18 cellular contexts compared by ENCODE assay signal in genomic region chr18:49581369-49581768, GRCh38. TPM values are rescaled to one million over a fixed set of nuclear protein-coding genes. Genes with fewer than 3 reads are reported as not detected.
DNase-seq lines count a peak whose midpoint lies in the region; ATAC-seq, FAIRE-seq and TF ChIP-seq lines count a peak whose summit lies in the region.
"Had no signal": no experiment of that assay in that cellular context is flagged by ENCODE, and none has a peak within 500 bp of the region (broad histone marks: within the 10 kb centered on the region; RNA-seq: fewer than 3 reads in every experiment).

No MANE protein-coding gene starts in this region.

- TF ChIP-seq RAD21 in GM12878 (IDR thresholded peaks at IDR 0.05; ENCODE audit: insufficient read depth, low read depth, low read length): no peak

- H3K9me3 ChIP-seq in GM12878 (replicated peaks; ENCODE audit: control insufficient read depth, insufficient read depth, low read length) (no peaks in the 10 kb centered on the region), gastroesophageal sphincter (no peaks in the 10 kb centered on the region)
- H3K9me3 ChIP-seq: BLaER1 had no signal

- TF ChIP-seq POLR2A in GM12878 (IDR thresholded peaks at IDR 0.05; ENCODE audit: low read depth, low read length) (no peak), gastroesophageal sphincter (IDR thresholded peaks at IDR 0.05) (no peak)

- no peaks in the 10 kb centered on the region for H3K36me3 Mint-ChIP-seq in activated CD4-positive, alpha-beta memory T cell treated with anti-CD3 and anti-CD28 coated beads, Interleukin-2, amount 10 ng/mL, durations not matched to agents 7 days and 5 days (ENCODE audit: low read depth)
- H3K36me3 Mint-ChIP-seq: CD8-positive, alpha-beta memory T cell had no signal

- RAD21 ChIA-PET in GM12878 (lab: Charles Lee; ENCODE audit: unreplicated experiment): no interaction called here

- H3K9me3 Mint-ChIP-seq in activated CD4-positive, alpha-beta memory T cell treated with anti-CD3 and anti-CD28 coated beads, Interleukin-2, amount 10 ng/mL, durations not matched to agents 7 days and 5 days: no peaks in the 10 kb centered on the region
- H3K9me3 Mint-ChIP-seq: CD8-positive, alpha-beta memory T cell had no signal

- ATAC-seq in GM12878: no peak; the same call in 2 of the 3 replicates
- no peak for ATAC-seq in gastroesophageal sphincter
- ATAC-seq in HG03025 (IDR thresholded peaks at IDR 0.05; ENCODE audit: low FRiP score, unreplicated experiment): no peak

- H3K4me1 ChIP-seq in GM12878 (ENCODE audit: control insufficient read depth, insufficient read depth, low read length) (no peaks in the 10 kb centered on the region), gastroesophageal sphincter (no peaks in the 10 kb centered on the region)
- H3K4me1 ChIP-seq: BLaER1 had no signal

- H3K36me3 ChIP-seq in GM12878 (ENCODE audit: control insufficient read depth in 2 of 2, insufficient read depth in 2 of 2, low read length in 1 of 2): no peaks in the 10 kb centered on the region
- no peaks in the 10 kb centered on the region for H3K36me3 ChIP-seq in gastroesophageal sphincter
- H3K36me3 ChIP-seq: BLaER1 had no signal

- in situ Hi-C loops in GM12878 (cut with MboI): no loop called here

- H3K4me3 Mint-ChIP-seq in activated CD4-positive, alpha-beta memory T cell treated with anti-CD3 and anti-CD28 coated beads, Interleukin-2, amount 10 ng/mL, durations not matched to agents 7 days and 5 days: no peak overlapping the region
- H3K4me3 Mint-ChIP-seq: CD8-positive, alpha-beta memory T cell had no signal

- WGBS in GM12878 (ENCODE audit: insufficient coverage, insufficient replicate concordance, low lambda C conversion rate, missing lambda C conversion rate): 18% methylated on average over 7 of the region's 7 CpGs
- 66 to 81% methylated on average over 6 of the region's 7 CpGs for WGBS in gastroesophageal sphincter (ENCODE audit: low coverage in 1 of 2), 2 donors

- H3K4me3 ChIP-seq in GM12878 (no peak overlapping the region), gastroesophageal sphincter (no peak overlapping the region)
- H3K4me3 ChIP-seq: BLaER1 had no signal

- SMC1A ChIA-PET in GM12878 (lab: Charles Lee; ENCODE audit: uncharacterized antibody, unreplicated experiment): no interaction called here

- H3K27ac Mint-ChIP-seq in activated CD4-positive, alpha-beta memory T cell treated with anti-CD3 and anti-CD28 coated beads, Interleukin-2, amount 10 ng/mL, durations not matched to agents 7 days and 5 days: no peak overlapping the region

- FAIRE-seq in GM12878 (lab: Jason Lieb, UNC): no peak
- FAIRE-seq: A204.1 had no signal

- no peak overlapping the region for H3K9ac ChIP-seq in GM12878 (ENCODE audit: control insufficient read depth, insufficient read depth, low read length)
- H3K9ac ChIP-seq: BLaER1 had no signal

- no peaks in the 10 kb centered on the region for H3K4me1 Mint-ChIP-seq in activated CD4-positive, alpha-beta memory T cell treated with anti-CD3 and anti-CD28 coated beads, Interleukin-2, amount 10 ng/mL, durations not matched to agents 7 days and 5 days
- H3K4me1 Mint-ChIP-seq: CD8-positive, alpha-beta memory T cell had no signal

- H2AFZ ChIP-seq in GM12878 (ENCODE audit: control insufficient read depth, low read depth, low read length): no peak overlapping the region

- no TSS peak for BruUV-seq in GM12878 (replicated peaks; lab: Mats Ljungman, UMichigan)

- H3K27me3 ChIP-seq in GM12878 (replicated peaks in 1 of 2; ENCODE audit: control insufficient read depth in 2 of 2, insufficient read depth in 2 of 2, low read length in 1 of 2) (peaks cover 2 to 4% of the 10 kb centered on the region in 2 experiments; a peak in 3 of 4 replicates), gastroesophageal sphincter (peaks cover 7% of the 10 kb centered on the region)
- H3K27me3 ChIP-seq: BLaER1 had no signal

- H3K4me2 ChIP-seq in GM12878 (ENCODE audit: control insufficient read depth, insufficient read depth): no peak overlapping the region
- H3K4me2 ChIP-seq: BLaER1 had no signal

- CTCF ChIA-PET in GM12878 (lab: Yijun Ruan, JAX): interaction anchor here (0.6 kb wide), 1 partner anchor 107 kb away, joined by 3 read pairs; no protein-coding TSS in a partner anchor
- CTCF ChIA-PET in activated CD4-positive, alpha-beta memory T cell treated with anti-CD3 and anti-CD28 coated beads, Interleukin-2, amount 10 ng/mL, durations not matched to agents 7 days and 5 days (lab: Charles Lee): no interaction called here

- POLR2A ChIA-PET in GM12878 (lab: Charles Lee): no interaction called here
- POLR2A ChIA-PET in activated CD4-positive, alpha-beta memory T cell treated with anti-CD3 and anti-CD28 coated beads, Interleukin-2, amount 10 ng/mL, durations not matched to agents 7 days and 5 days (lab: Charles Lee): no interaction called here

- H3K27ac ChIP-seq in GM12878 (ENCODE audit: control insufficient read depth, insufficient read depth) (no peak overlapping the region), gastroesophageal sphincter (no peak overlapping the region)
- H3K27ac ChIP-seq: BLaER1 had no signal

- DNase-seq in GF-D8 (lab: John Stamatoyannopoulos, UW) (peak; percentile 13), NOMO-1 (lab: John Stamatoyannopoulos, UW; ENCODE audit: unreplicated experiment in 2 of 2) (peak; percentile 53 to 64), SKM-1 treated with dmso at 0.1 percent for 144 hours (lab: John Stamatoyannopoulos, UW; ENCODE audit: unreplicated experiment) (peak; percentile 66), GM12878 (ENCODE audit: low read depth, low spot score) (no peak), medulla oblongata (ENCODE audit: extremely low spot score) (no peak)
- DNase-seq in activated CD4-positive, alpha-beta memory T cell treated with anti-CD3 and anti-CD28 coated beads, Interleukin-2, amount 10 ng/mL, durations not matched to agents 7 days and 5 days: no peak
- DNase-seq: CD8-positive, alpha-beta memory T cell; MM.1S; NCI-H1417 treated with DMSO at 0.1 percent for 48 hours; NCI-H1930; NCI-H2171 treated with DMSO at 0.1 percent for 48 hours; NCI-H748 treated with DMSO at 0.1 percent for 48 hours; SHP77; SW 1271 had no signal

- no peak for TF ChIP-seq CTCF in GM12878 (IDR thresholded peaks at IDR 0.05 in 2 of 3, conservative IDR thresholded peaks at IDR 0.05 in 1 of 3; ENCODE audit: control insufficient read depth in 2 of 3, extremely low read depth in 1 of 3, insufficient read depth in 1 of 3, low read depth in 3 of 3, low read length in 3 of 3)
- no peak for TF ChIP-seq CTCF in gastroesophageal sphincter (IDR thresholded peaks at IDR 0.05)

- no peaks in the 10 kb centered on the region for H4K20me1 ChIP-seq in GM12878 (ENCODE audit: control insufficient read depth, insufficient read depth)
- H4K20me1 ChIP-seq: BLaER1 had no signal

- H3K79me2 ChIP-seq in GM12878 (ENCODE audit: control insufficient read depth, insufficient read depth, low read length): no peaks in the 10 kb centered on the region

- H3K27me3 Mint-ChIP-seq in activated CD4-positive, alpha-beta memory T cell treated with anti-CD3 and anti-CD28 coated beads, Interleukin-2, amount 10 ng/mL, durations not matched to agents 7 days and 5 days: peaks cover 10% of the 10 kb centered on the region

- intact Hi-C loops in GM12878 (cut with micrococcal nuclease; ENCODE audit: unreplicated experiment): no loop called here

- TF ChIP-seq EP300 in GM12878 (IDR thresholded peaks at IDR 0.05; ENCODE audit: borderline replicate concordance in 1 of 2, control insufficient read depth in 1 of 2, low read depth in 2 of 2, low read length in 2 of 2): no peak
- no peak for TF ChIP-seq EP300 in gastroesophageal sphincter (IDR thresholded peaks at IDR 0.05)

TF ChIP-seq in GM12878, 131 proteins besides CTCF, POLR2A, EP300 and RAD21:
- peak; percentile 5; the same call in 1 of the 2 replicates for TF ChIP-seq SPI1 (IDR thresholded peaks at IDR 0.05; ENCODE audit: borderline replicate concordance, insufficient read depth, low read depth, low read length)
- TF ChIP-seq RELA (IDR thresholded peaks at IDR 0.05; ENCODE audit: borderline replicate concordance, partially characterized antibody): no peak

RNA-seq across cellular contexts. Expression of gene LIPG, which starts 19.5 kb away (rescaled TPM):
- not detected in 2 replicates for total RNA-seq in GM12878 (2013; cell fraction: nucleolus; rRNA removed)
- 0.06 and 0.11 TPM in 2 replicates for total RNA-seq in GM12878 (2014; rRNA removed)
- 0.27 and 0.41 TPM in 2 replicates for total RNA-seq in GM12878 (2014; rRNA removed; fragmentation: Illumina TruSeq; extraction: Trizol)
- total RNA-seq in GM12878 (2021): 0.18 and 0.19 TPM in 2 replicates
- 0.55 TPM for polyA plus RNA-seq in GM12878 (2011; ENCODE audit: low read depth)
- polyA plus RNA-seq in GM12878 (2011; rRNA removed): 0.01 and 0.10 TPM in 2 replicates
- polyA plus RNA-seq in GM12878 (2011; cell fraction: cytosol; rRNA removed): not detected in 2 replicates
- polyA plus RNA-seq in GM12878 (2011; cell fraction: nucleus; rRNA removed): not detected in 2 replicates
- 0.43 and 0.98 TPM in 2 replicates for polyA plus RNA-seq in GM12878 (2012)
- polyA plus RNA-seq in GM12878 (2014; fragmentation: Illumina TruSeq; extraction: Trizol): 0.09 and 0.22 TPM in 2 replicates
- polyA plus RNA-seq in GM12878 (2014; fragmentation: Nextera tagmentation; extraction: Ambion mirVana): under 1 TPM; 0.04 to 0.37 TPM
- polyA plus RNA-seq in GM12878 (2014; rRNA removed): 0.55 and 0.61 TPM in 2 replicates
- under 1 TPM in 1 of 2 experiments, not detected in 1; 0.33 TPM for polyA plus RNA-seq in GM12878 (2016; fragmentation: Nextera tagmentation; extraction: Ambion mirVana)
- polyA minus RNA-seq in GM12878 (2011; rRNA and poly(A)+ RNA removed): not detected in 2 replicates
- polyA minus RNA-seq in GM12878 (2011; cell fraction: cytosol; rRNA and poly(A)+ RNA removed): not detected in 2 replicates
- not detected in 2 replicates for polyA minus RNA-seq in GM12878 (2011; cell fraction: nucleus; rRNA and poly(A)+ RNA removed)
- 10 to 100 TPM in 1 of 4 donors, under 1 TPM in 3; 0.12 to 12.4 (median 0.46) TPM for total RNA-seq in gastroesophageal sphincter
- not detected for total RNA-seq in activated CD4-positive, alpha-beta memory T cell treated with anti-CD3 and anti-CD28 coated beads, Interleukin-2, amount 10 ng/mL, durations not matched to agents 7 days and 5 days
- total RNA-seq: CD8-positive, alpha-beta memory T cell had no signal
- polyA plus RNA-seq: CD8-positive, alpha-beta memory T cell had no signal

Comparison
In these comparisons a context has a peak if more than half of its experiments do, and no peak if none do; other contexts are left out.
1. DNase-seq: peak in GF-D8 (single experiment), NOMO-1 (2 of 2) and SKM-1 treated with dmso at 0.1 percent for 144 hours (single experiment); none in GM12878 (single experiment), activated CD4-positive, alpha-beta memory T cell treated with anti-CD3 and anti-CD28 coated beads, Interleukin-2, amount 10 ng/mL, durations not matched to agents 7 days and 5 days (single experiment) and medulla oblongata (single experiment).